Comparison of ENCODE assay signal across 11 cellular contexts in genomic region chr4:16029329-16029728, GRCh38. TPM values are rescaled to one million over a fixed set of nuclear protein-coding genes. Genes with fewer than 3 reads are reported as not detected.
A peak's percentile ranks its signal among the peaks of the same experiment; 100 is the strongest.
DNase-seq lines count a peak whose midpoint lies in the region; ATAC-seq, FAIRE-seq and TF ChIP-seq lines count a peak whose summit lies in the region.
"Had no signal": no experiment of that assay in that cellular context is flagged by ENCODE, and none has a peak within 500 bp of the region (broad histone marks: within the 10 kb centered on the region; RNA-seq: fewer than 3 reads in every experiment).

No MANE protein-coding gene starts in this region.

- BruUV-seq in endothelial cell of umbilical vein (replicated peaks; lab: Mats Ljungman, UMichigan): no TSS peak

- H2AFZ ChIP-seq in endothelial cell of umbilical vein (ENCODE audit: low read depth, low read length) (peak overlapping the region; percentile 17), osteoblast (ENCODE audit: low read length) (peak overlapping the region; percentile 38)

- H3K27ac ChIP-seq in endothelial cell of umbilical vein (ENCODE audit: insufficient read depth, low read depth, low read length) (no peak overlapping the region), osteoblast (ENCODE audit: low read depth, low read length) (no peak overlapping the region), colonic mucosa (no peak overlapping the region)

- CTCF ChIA-PET in endothelial cell of umbilical vein (lab: Charles Lee): interaction anchor here (0.6 to 6.6 kb wide), 9 partner anchors 14 to 550 kb away, joined by 3 to 129 read pairs (median 4); no protein-coding TSS in a partner anchor

- DNase-seq in DMS 273 treated with DMSO at 0.1 percent for 48 hours (lab: John Stamatoyannopoulos, UW): peak; percentile 43
- DNase-seq in NCI-H226: peak; percentile 43
- DNase-seq in endothelial cell of umbilical vein (ENCODE audit: low read depth, low spot score): no peak
- DNase-seq in osteoblast (ENCODE audit: insufficient read length, low spot score, missing footprints): no peak
- DNase-seq in NCI-H1048 (lab: John Stamatoyannopoulos, UW): no peak
- DNase-seq in colonic mucosa: no peak
- no peak for DNase-seq in AML-193 (lab: John Stamatoyannopoulos, UW)
- DNase-seq: DMS79 treated with DMSO at 0.1 percent for 48 hours, natural killer cell, NCI-H1417 had no signal

- peak overlapping the region; percentile 26 for H3K4me2 ChIP-seq in endothelial cell of umbilical vein (ENCODE audit: insufficient read depth, low read length)
- peak overlapping the region; percentile 56 for H3K4me2 ChIP-seq in osteoblast (ENCODE audit: insufficient read depth, low read length)

- no peak for TF ChIP-seq POLR2A in endothelial cell of umbilical vein (IDR thresholded peaks at IDR 0.05; ENCODE audit: low read depth, low read length)

- H3K9ac ChIP-seq in endothelial cell of umbilical vein (replicated peaks; ENCODE audit: extremely low read depth, insufficient read depth, low read length) (no peak overlapping the region), colonic mucosa (ENCODE audit: low read depth in 2 of 2, low read length in 2 of 2) (no peak overlapping the region)

- no peak for ATAC-seq in HG03097 (IDR thresholded peaks at IDR 0.05; ENCODE audit: low FRiP score, unreplicated experiment)
- ATAC-seq: natural killer cell had no signal

- no peak for FAIRE-seq in endothelial cell of umbilical vein (lab: Jason Lieb, UNC)

- intact Hi-C loops in endothelial cell of umbilical vein (cut with micrococcal nuclease) (loop anchor here (5.0 kb wide), 1 partner anchor 113 kb away; no protein-coding TSS in a partner anchor), colonic mucosa (cut with DNase I) (loop anchor here (5.0 kb wide), 2 partner anchors 168 to 238 kb away; no protein-coding TSS in a partner anchor)

- H3K4me3 ChIP-seq in endothelial cell of umbilical vein (replicated peaks in 1 of 3; ENCODE audit: insufficient read depth in 1 of 3, low read depth in 1 of 3, low read length in 3 of 3): no peak overlapping the region
- no peak overlapping the region for H3K4me3 ChIP-seq in osteoblast (ENCODE audit: insufficient read depth, low read length)
- no peak overlapping the region for H3K4me3 ChIP-seq in colonic mucosa

- dilution Hi-C loops in endothelial cell of umbilical vein (cut with MboI; ENCODE audit: extremely low pct_ligation_motif_present, low sequenced_read_pairs): no loop called here

- H4K20me1 ChIP-seq in endothelial cell of umbilical vein (replicated peaks; ENCODE audit: control insufficient read depth, extremely low read depth, insufficient read depth, low read length) (no peaks in the 10 kb centered on the region), osteoblast (ENCODE audit: insufficient read depth, low read length) (no peaks in the 10 kb centered on the region)

- H3K79me2 ChIP-seq in endothelial cell of umbilical vein (ENCODE audit: control insufficient read depth, insufficient read depth, low read length) (no peaks in the 10 kb centered on the region), osteoblast (ENCODE audit: insufficient read depth, low read length) (no peaks in the 10 kb centered on the region)

- H3K36me3 ChIP-seq in endothelial cell of umbilical vein (ENCODE audit: control insufficient read depth in 2 of 2, extremely low read depth in 1 of 2, insufficient read depth in 2 of 2, low read length in 2 of 2) (no peaks in the 10 kb centered on the region), osteoblast (ENCODE audit: insufficient read depth, low read length) (no peaks in the 10 kb centered on the region), colonic mucosa (no peaks in the 10 kb centered on the region)

- H3K9me3 ChIP-seq in endothelial cell of umbilical vein (replicated peaks; ENCODE audit: control insufficient read depth, insufficient read depth, low read length) (no peaks in the 10 kb centered on the region), osteoblast (ENCODE audit: low read depth, low read length) (no peaks in the 10 kb centered on the region), colonic mucosa (no peaks in the 10 kb centered on the region)

- H3K27me3 ChIP-seq in endothelial cell of umbilical vein (ENCODE audit: control insufficient read depth in 2 of 2, insufficient read depth in 2 of 2, low read length in 2 of 2) (peaks cover 3 to 11% of the 10 kb centered on the region in 2 experiments), osteoblast (ENCODE audit: insufficient read depth, low read length) (peaks cover 20% of the 10 kb centered on the region), colonic mucosa (no peaks in the 10 kb centered on the region)

- TF ChIP-seq CTCF in endothelial cell of umbilical vein (IDR thresholded peaks at IDR 0.05; ENCODE audit: extremely low read depth in 1 of 2, insufficient read depth in 1 of 2, low read depth in 1 of 2, low read length in 2 of 2) (no peak), osteoblast (IDR thresholded peaks at IDR 0.05; ENCODE audit: extremely low read depth, low read depth, low read length) (no peak), colonic mucosa (IDR thresholded peaks at IDR 0.05) (no peak)

- H3K4me1 ChIP-seq in endothelial cell of umbilical vein (ENCODE audit: control insufficient read depth, extremely low read depth, insufficient read depth, low read length) (peaks cover 11% of the 10 kb centered on the region), osteoblast (ENCODE audit: insufficient read depth, low read length) (peaks cover 13% of the 10 kb centered on the region), colonic mucosa (no peaks in the 10 kb centered on the region)

- no peaks in the 10 kb centered on the region for H3K9me1 ChIP-seq in endothelial cell of umbilical vein (replicated peaks; ENCODE audit: control insufficient read depth, extremely low read depth, insufficient read depth, low read length)

- POLR2A ChIA-PET in endothelial cell of umbilical vein (lab: Charles Lee): no interaction called here

TF ChIP-seq in endothelial cell of umbilical vein, 7 proteins besides CTCF, POLR2A, EP300 and RAD21:
- TF ChIP-seq JUN (IDR thresholded peaks at IDR 0.05; ENCODE audit: borderline replicate concordance, insufficient read depth, insufficient read length, low read depth): no peak
- TF ChIP-seq EZH2 (IDR thresholded peaks at IDR 0.05; ENCODE audit: borderline replicate concordance, low read depth, low read length, severe bottlenecking): no peak
- no peak for TF ChIP-seq FOS (IDR thresholded peaks at IDR 0.05; ENCODE audit: borderline replicate concordance, insufficient read depth, low read length)
- TF ChIP-seq POLR2AphosphoS5 (IDR thresholded peaks at IDR 0.05; ENCODE audit: insufficient read depth, low read depth, low read length): no peak
- no peak for TF ChIP-seq MYC (IDR thresholded peaks at IDR 0.05; ENCODE audit: low read depth, low read length)
- no peak for TF ChIP-seq MAX (IDR thresholded peaks at IDR 0.05; ENCODE audit: insufficient read depth, insufficient read length)
- no peak for TF ChIP-seq GATA2 (IDR thresholded peaks at IDR 0.05; ENCODE audit: insufficient read depth, insufficient read length, low read depth, low read length)

RNA-seq across cellular contexts. Expression of gene PROM1, which starts 54.5 kb away (rescaled TPM):
- total RNA-seq in endothelial cell of umbilical vein (1.7 TPM in 1 of 2 replicates, not detected in the other), osteoblast (not detected in 2 replicates), colonic mucosa (10 to 100 TPM; 34.3 to 63.9 TPM)
- polyA plus RNA-seq in endothelial cell of umbilical vein: 0.33 and 0.36 TPM in 2 replicates
- 0.18 and 0.50 TPM in 2 replicates for polyA plus RNA-seq in endothelial cell of umbilical vein (2011; cell fraction: cytosol; rRNA removed)
- 0.67 and 0.77 TPM in 2 replicates for polyA plus RNA-seq in endothelial cell of umbilical vein (2011; cell fraction: nucleus; rRNA removed)
- polyA plus RNA-seq in endothelial cell of umbilical vein (2012): not detected in 2 replicates
- 1.3 and 1.6 TPM in 2 replicates for polyA minus RNA-seq in endothelial cell of umbilical vein
- polyA minus RNA-seq in endothelial cell of umbilical vein (2011; cell fraction: cytosol; rRNA and poly(A)+ RNA removed): not detected
- 0.72 and 0.96 TPM in 2 replicates for polyA minus RNA-seq in endothelial cell of umbilical vein (2011; cell fraction: nucleus; rRNA and poly(A)+ RNA removed)
- total RNA-seq: natural killer cell had no signal

Comparison
In these comparisons a context has a peak if more than half of its experiments do, and no peak if none do; other contexts are left out.
1. DNase-seq: peak in DMS 273 treated with DMSO at 0.1 percent for 48 hours (single experiment) and NCI-H226 (single experiment); none in endothelial cell of umbilical vein (single experiment), osteoblast (single experiment), NCI-H1048 (single experiment), colonic mucosa (single experiment) and AML-193 (0 of 2).
2. RNA of gene PROM1, which starts 54.5 kb away (total RNA-seq): 34.3 to 63.9 TPM in colonic mucosa; 1.7 TPM in endothelial cell of umbilical vein and not detected in osteoblast; every median in the first group is over 10 times any median in the second.